In the genomic region with DNA sequence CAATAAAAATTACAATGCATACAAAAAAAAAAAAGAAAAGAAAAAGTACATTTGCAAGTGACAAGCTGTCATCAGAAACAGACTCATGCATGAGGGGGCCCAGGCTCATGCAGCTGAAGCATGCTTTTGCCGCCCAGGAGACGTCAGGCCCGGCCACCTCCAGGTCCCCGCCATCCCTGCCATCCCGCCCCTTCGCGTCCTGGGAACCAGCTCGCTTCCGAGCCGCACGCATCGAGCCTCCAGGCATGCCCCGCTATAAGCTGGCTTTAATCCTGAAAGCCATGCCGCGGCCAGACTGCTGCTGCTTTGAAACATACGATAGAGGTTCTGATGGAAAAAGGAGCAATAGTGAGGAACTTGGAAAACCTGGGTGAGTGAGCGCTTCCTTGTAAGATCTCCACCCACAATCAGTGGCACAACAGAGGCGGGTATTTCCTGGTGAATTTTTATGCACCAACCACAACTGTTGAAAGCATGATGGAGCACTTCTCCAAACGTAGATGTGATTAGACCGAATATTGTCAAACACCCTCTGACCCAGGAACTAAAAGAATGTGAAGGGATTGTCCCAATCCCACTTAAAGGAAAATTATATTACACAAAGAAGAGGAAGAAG, we compare ENCODE assay signal across 20 cellular contexts.
"Had no signal": no experiment of that assay in that cellular context is flagged by ENCODE, and none has a peak within 500 bp of the region (broad histone marks: within the 10 kb centered on the region; RNA-seq: fewer than 3 reads in every experiment).

No MANE protein-coding gene starts in this region.

- H3K4me1 Mint-ChIP-seq: activated B cell treated with CpG ODN at 0.5 μM for 24 hours had no signal

- H3K27me3 ChIP-seq: adrenal gland, breast epithelium, esophagus muscularis mucosa, gastroesophageal sphincter, heart left ventricle, sigmoid colon had no signal

- H3K27ac Mint-ChIP-seq: activated B cell treated with CpG ODN at 0.5 μM for 24 hours; activated CD4-positive, alpha-beta memory T cell treated with anti-CD3 and anti-CD28 coated beads for 36 hours; activated T-helper 1 cell treated with anti-CD3 and anti-CD28 coated beads, Interleukin-12 subunit alpha, Interleukin-12 subunit beta, Interleukin-2, Interleukin-4 antibody, amounts not matched to agents 30 ng/mL and 10 ng/mL and 1 ng/mL, durations not matched to agents 14 hours and 24 hours and 36 hours; stimulated activated effector memory CD8-positive, alpha-beta T cell treated with anti-CD3 and anti-CD28 coated beads, Interleukin-12 subunit alpha, Interleukin-12 subunit beta, amount 100 ng/mL, for 72 hours had no signal

- H3K9me3 ChIP-seq: sigmoid colon had no signal

- H3K4me1 ChIP-seq: breast epithelium had no signal

- H3K27me3 Mint-ChIP-seq: activated B cell treated with CpG ODN at 0.5 μM for 24 hours; activated CD4-positive, alpha-beta memory T cell treated with anti-CD3 and anti-CD28 coated beads for 36 hours; naive thymus-derived CD8-positive, alpha-beta T cell had no signal

- ATAC-seq: activated naive CD4-positive, alpha-beta T cell treated with anti-CD3 and anti-CD28 coated beads, Interleukin-2, amount 50 U/mL, for 72 hours; gastroesophageal sphincter; heart left ventricle; naive thymus-derived CD8-positive, alpha-beta T cell; stimulated activated effector memory CD8-positive, alpha-beta T cell treated with anti-CD3 and anti-CD28 coated beads, Interleukin-12 subunit alpha, Interleukin-12 subunit beta, amount 100 ng/mL, for 72 hours had no signal

- H3K4me3 Mint-ChIP-seq: activated B cell treated with CpG ODN at 0.5 μM for 24 hours; activated CD4-positive, alpha-beta memory T cell treated with anti-CD3 and anti-CD28 coated beads for 36 hours; activated T-helper 1 cell treated with anti-CD3 and anti-CD28 coated beads, Interleukin-12 subunit alpha, Interleukin-12 subunit beta, Interleukin-2, Interleukin-4 antibody, amounts not matched to agents 30 ng/mL and 10 ng/mL and 1 ng/mL, durations not matched to agents 14 hours and 24 hours and 36 hours; stimulated activated effector memory CD8-positive, alpha-beta T cell treated with anti-CD3 and anti-CD28 coated beads, Interleukin-12 subunit alpha, Interleukin-12 subunit beta, amount 100 ng/mL, for 72 hours had no signal

- H3K4me3 ChIP-seq: adrenal gland, breast epithelium, esophagus muscularis mucosa, gastroesophageal sphincter, heart left ventricle, sigmoid colon, thoracic aorta had no signal

- H3K36me3 Mint-ChIP-seq: stimulated activated effector memory CD8-positive, alpha-beta T cell treated with anti-CD3 and anti-CD28 coated beads, Interleukin-12 subunit alpha, Interleukin-12 subunit beta, amount 100 ng/mL, for 72 hours had no signal

- H3K36me3 ChIP-seq: adrenal gland, breast epithelium, esophagus muscularis mucosa, gastroesophageal sphincter, heart left ventricle, sigmoid colon, thoracic aorta had no signal

- DNase-seq: activated B cell treated with CpG ODN at 0.5 μM for 24 hours; activated CD4-positive, alpha-beta memory T cell treated with anti-CD3 and anti-CD28 coated beads for 36 hours; activated CD4-positive, alpha-beta T cell treated with anti-CD3 and anti-CD28 coated beads for 4 hours; activated gamma-delta T cell treated with Interleukin-2 at 50 U/mL for 16 hours; activated T-cell treated with anti-CD3 and anti-CD28 coated beads for 4 hours; adrenal gland; effector CD4-positive, alpha-beta T cell; heart left ventricle; kidney glomerular epithelial cell; mesendoderm; naive thymus-derived CD8-positive, alpha-beta T cell; sigmoid colon; stimulated activated CD4-positive, alpha-beta T cell treated with anti-CD3 and anti-CD28 coated beads, Interleukin-4, amount 100 ng/mL, for 24 hours had no signal

- H3K27ac ChIP-seq: adrenal gland, breast epithelium, esophagus muscularis mucosa, gastroesophageal sphincter, heart left ventricle, sigmoid colon, thoracic aorta had no signal
